19 cellular contexts compared by ENCODE assay signal in genomic region chr16:56266981-56267607, GRCh38.
"Had no signal": no experiment of that assay in that cellular context is flagged by ENCODE, and none has a peak within 500 bp of the region (broad histone marks: within the 10 kb centered on the region; RNA-seq: fewer than 3 reads in every experiment).

No MANE protein-coding gene starts in this region.

- H3K27ac Mint-ChIP-seq: activated CD4-positive, alpha-beta T cell treated with anti-CD3 and anti-CD28 coated beads, Interleukin-2, amount 10 ng/mL, durations not matched to agents 24 days and 14 days; activated CD8-positive, alpha-beta T cell treated with anti-CD3 and anti-CD28 coated beads, Interleukin-2, amount 10 ng/mL, durations not matched to agents 7 days and 5 days; activated naive CD8-positive, alpha-beta T cell treated with anti-CD3 and anti-CD28 coated beads, Interleukin-2, amount 10 ng/mL, durations not matched to agents 7 days and 5 days; naive thymus-derived CD8-positive, alpha-beta T cell; WTC11 had no signal

- H3K36me3 Mint-ChIP-seq: activated naive CD8-positive, alpha-beta T cell treated with anti-CD3 and anti-CD28 coated beads, Interleukin-2, amount 10 ng/mL, durations not matched to agents 7 days and 5 days; naive thymus-derived CD8-positive, alpha-beta T cell; WTC11 had no signal

- H3K27ac ChIP-seq: brain microvascular endothelial cell, epithelial cell of prostate, testis had no signal

- H3K9me3 Mint-ChIP-seq: activated CD4-positive, alpha-beta T cell treated with anti-CD3 and anti-CD28 coated beads, Interleukin-2, amount 10 ng/mL, durations not matched to agents 24 days and 14 days; activated naive CD8-positive, alpha-beta T cell treated with anti-CD3 and anti-CD28 coated beads, Interleukin-2, amount 10 ng/mL, durations not matched to agents 7 days and 5 days; naive thymus-derived CD8-positive, alpha-beta T cell; WTC11 had no signal

- H3K27me3 ChIP-seq: brain microvascular endothelial cell, testis had no signal

- DNase-seq: activated CD4-positive, alpha-beta T cell treated with anti-CD3 and anti-CD28 coated beads, Interleukin-2, amount 10 ng/mL, durations not matched to agents 24 days and 14 days; activated CD8-positive, alpha-beta memory T cell treated with anti-CD3 and anti-CD28 coated beads, Interleukin-2, amount 50 U/mL, for 48 hours; activated CD8-positive, alpha-beta T cell treated with anti-CD3 and anti-CD28 coated beads, Interleukin-2, amount 10 ng/mL, durations not matched to agents 7 days and 5 days; activated naive CD4-positive, alpha-beta T cell; activated naive CD8-positive, alpha-beta T cell treated with anti-CD3 and anti-CD28 coated beads, Interleukin-2, amount 10 ng/mL, durations not matched to agents 7 days and 5 days; anterior cingulate cortex; brain microvascular endothelial cell; cerebellar nuclear complex; dermis blood vessel endothelial cell; mammary epithelial cell; naive thymus-derived CD8-positive, alpha-beta T cell; posterior cingulate gyrus; small intestine; stimulated activated CD4-positive, alpha-beta T cell treated with anti-CD3 and anti-CD28 coated beads, Interleukin-4, amount 100 ng/mL, for 24 hours; stimulated activated naive CD4-positive, alpha-beta T cell treated with Interleukin-2 at 50 U/mL for 16 hours; T-helper 2 cell; testis had no signal

- H3K4me3 Mint-ChIP-seq: activated CD4-positive, alpha-beta T cell treated with anti-CD3 and anti-CD28 coated beads, Interleukin-2, amount 10 ng/mL, durations not matched to agents 24 days and 14 days; activated CD8-positive, alpha-beta T cell treated with anti-CD3 and anti-CD28 coated beads, Interleukin-2, amount 10 ng/mL, durations not matched to agents 7 days and 5 days; activated naive CD8-positive, alpha-beta T cell treated with anti-CD3 and anti-CD28 coated beads, Interleukin-2, amount 10 ng/mL, durations not matched to agents 7 days and 5 days; naive thymus-derived CD8-positive, alpha-beta T cell; WTC11 had no signal

- H3K4me3 ChIP-seq: testis had no signal

- H3K36me3 ChIP-seq: brain microvascular endothelial cell had no signal

- ATAC-seq: activated CD8-positive, alpha-beta T cell treated with anti-CD3 and anti-CD28 coated beads, Interleukin-2, amount 10 ng/mL, durations not matched to agents 7 days and 5 days; naive thymus-derived CD8-positive, alpha-beta T cell; WTC11 had no signal

- H3K9me3 ChIP-seq: testis had no signal
